16 cellular contexts compared by ENCODE assay signal in the genomic region with DNA sequence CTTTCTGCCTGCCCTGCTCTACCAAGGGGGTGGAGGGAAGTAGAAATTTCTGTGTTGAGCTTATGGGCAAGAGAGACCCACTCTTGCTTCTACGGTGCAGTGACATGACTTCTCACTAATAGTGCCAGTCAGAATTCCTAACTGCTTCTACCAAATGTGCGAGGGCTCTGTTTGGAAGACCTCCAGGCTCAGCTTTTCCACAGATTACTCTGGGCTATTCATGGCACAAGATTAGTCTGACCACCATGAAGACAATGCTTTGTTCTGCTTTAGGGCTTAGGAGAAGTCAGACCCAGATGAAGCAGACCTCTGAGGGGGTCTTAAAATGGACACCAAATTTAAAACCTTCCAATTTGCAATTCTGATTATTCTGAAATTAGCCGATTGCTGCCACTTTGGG.
"Had no signal": no experiment of that assay in that cellular context is flagged by ENCODE, and none has a peak within 500 bp of the region (broad histone marks: within the 10 kb centered on the region; RNA-seq: fewer than 3 reads in every experiment).

No MANE protein-coding gene starts in this region.

- H3K4me2 ChIP-seq: smooth muscle cell had no signal

- H3K4me1 ChIP-seq: pancreas, right lobe of liver, vagina had no signal

- H3K36me3 ChIP-seq: pancreas, right lobe of liver, vagina had no signal

- H3K27me3 ChIP-seq: pancreas, right lobe of liver, vagina had no signal

- H3K4me3 ChIP-seq: pancreas, right lobe of liver, smooth muscle cell, vagina had no signal

- ATAC-seq: naive thymus-derived CD4-positive, alpha-beta T cell; pancreas; right lobe of liver; stimulated activated naive CD8-positive, alpha-beta T cell treated with anti-CD3 and anti-CD28 coated beads, Interleukin-15, amount 100 ng/mL, for 72 hours had no signal

- H3K27ac ChIP-seq: pancreas, right lobe of liver, vagina had no signal

- H3K9me3 ChIP-seq: pancreas, right lobe of liver, vagina had no signal

- DNase-seq: activated CD4-positive, alpha-beta T cell treated with anti-CD3 and anti-CD28 coated beads, Interleukin-2, amount 50 U/mL, for 1 hour; activated CD8-positive, alpha-beta memory T cell treated with anti-CD3 and anti-CD28 coated beads, Interleukin-2, amount 50 U/mL, for 4 hours; activated effector memory CD4-positive, alpha-beta T cell treated with Interleukin-2 at 50 U/mL for 16 hours; activated naive CD4-positive, alpha-beta T cell treated with anti-CD3 and anti-CD28 coated beads, Interleukin-2, amount 50 U/mL, for 16 hours; activated T-cell treated with anti-CD3 and anti-CD28 coated beads, Interleukin-2, amount 50 U/mL, for 48 hours; effector CD8-positive, alpha-beta T cell; hypothalamus; islet precursor cell; naive thymus-derived CD4-positive, alpha-beta T cell; pancreas; right lobe of liver; stimulated activated CD4-positive, alpha-beta T cell treated with anti-CD3 and anti-CD28 coated beads, Interleukin-4, amount 100 ng/mL, for 1 hour; stimulated activated naive CD8-positive, alpha-beta T cell treated with anti-CD3 and anti-CD28 coated beads, Interleukin-15, amount 100 ng/mL, for 72 hours; trophoblast cell had no signal
